Comparison of ENCODE assay signal across 8 cellular contexts in the genomic region with DNA sequence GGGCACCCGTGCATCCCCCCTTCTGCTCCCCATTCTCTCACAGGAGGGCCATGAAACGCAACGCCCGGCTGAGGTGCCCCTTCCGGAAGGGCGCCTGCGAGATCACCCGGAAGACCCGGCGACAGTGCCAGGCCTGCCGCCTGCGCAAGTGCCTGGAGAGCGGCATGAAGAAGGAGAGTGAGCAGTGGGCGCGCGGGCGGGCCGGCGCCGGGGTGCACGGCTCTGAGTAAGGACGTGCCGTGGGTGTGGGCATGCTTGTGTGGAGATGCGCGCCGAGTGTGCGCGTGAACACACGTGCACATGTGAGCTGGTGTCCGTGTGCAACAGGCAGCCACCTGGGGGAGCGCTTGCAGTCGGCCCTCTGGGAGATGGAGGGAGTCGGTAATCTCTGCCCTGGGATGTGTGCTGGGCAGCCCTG. TPM values are rescaled to one million over a fixed set of nuclear protein-coding genes. Genes with fewer than 3 reads are reported as not detected.
DNase-seq lines count a peak whose midpoint lies in the region; ATAC-seq and TF ChIP-seq lines count a peak whose summit lies in the region.

No MANE protein-coding gene starts in this region.

- peak overlapping the region; percentile 64 for H3K27ac Mint-ChIP-seq in activated T-helper 2 cell treated with anti-CD3 and anti-CD28 coated beads, Interferon-gamma antibody, Interleukin-2, Interleukin-4, amounts not matched to agents 10 μg/mL and 5 μg/mL and 100 μg/mL, durations not matched to agents 14 hours and 24 hours and 36 hours

- no peak for TF ChIP-seq POLR2A in heart left ventricle (IDR thresholded peaks at IDR 0.05)

- H3K4me1 ChIP-seq in heart left ventricle, result peaks cover 0 to 22% (median 8%) of the 10 kb centered on the region in 12 donors
- no peaks in the 10 kb centered on the region for H3K4me1 ChIP-seq in BE2C

- intact Hi-C loops in activated T-helper 2 cell treated with anti-CD3 and anti-CD28 coated beads, Interferon-gamma antibody, Interleukin-2, Interleukin-4, amounts not matched to agents 10 μg/mL and 5 μg/mL and 100 μg/mL, durations not matched to agents 14 hours and 24 hours and 36 hours (cut with micrococcal nuclease), result no loop called here
- intact Hi-C loops in heart left ventricle (cut with DNase I), result loop anchor here in 1 of 10 donors (10.0 kb wide), 1 partner anchor 95 kb away; no protein-coding TSS in a partner anchor

- ATAC-seq in GM21619 (IDR thresholded peaks at IDR 0.05; ENCODE audit: unreplicated experiment), result peak; percentile 85
- ATAC-seq in heart left ventricle, result peak in 3 of 4 donors; percentile 57 to 60 (median 58)

- H3K4me3 Mint-ChIP-seq in activated T-helper 2 cell treated with anti-CD3 and anti-CD28 coated beads, Interferon-gamma antibody, Interleukin-2, Interleukin-4, amounts not matched to agents 10 μg/mL and 5 μg/mL and 100 μg/mL, durations not matched to agents 14 hours and 24 hours and 36 hours (ENCODE audit: low read depth), result peak overlapping the region; percentile 71

- peak; percentile 69 for TF ChIP-seq CTCF in GM06990 (IDR thresholded peaks at IDR 0.05; ENCODE audit: insufficient read depth, low read length, poor library complexity, severe bottlenecking)
- peak in 4 of 12 donors; percentile 10 to 33 (median 26) for TF ChIP-seq CTCF in heart left ventricle (IDR thresholded peaks at IDR 0.05)
- no peak for TF ChIP-seq CTCF in BE2C (IDR thresholded peaks at IDR 0.05; ENCODE audit: low read depth, low read length)

- H3K4me3 ChIP-seq in GM06990 (replicated peaks; ENCODE audit: low read depth, low read length), result peak overlapping the region; percentile 60
- H3K4me3 ChIP-seq in heart left ventricle, result peak overlapping the region; percentile 31 to 64 (median 50)
- no peak overlapping the region for H3K4me3 ChIP-seq in BE2C (ENCODE audit: low read depth, low read length)

- no peaks in the 10 kb centered on the region for H3K36me3 Mint-ChIP-seq in activated T-helper 2 cell treated with anti-CD3 and anti-CD28 coated beads, Interferon-gamma antibody, Interleukin-2, Interleukin-4, amounts not matched to agents 10 μg/mL and 5 μg/mL and 100 μg/mL, durations not matched to agents 14 hours and 24 hours and 36 hours (ENCODE audit: low read depth)

- no peaks in the 10 kb centered on the region for H3K27me3 ChIP-seq in GM06990 (replicated peaks; ENCODE audit: control insufficient read depth, insufficient read depth, low read length)
- H3K27me3 ChIP-seq in heart left ventricle, result peaks cover 0 to 7% (median 0%) of the 10 kb centered on the region in 9 donors
- H3K27me3 ChIP-seq in BE2C, result no peaks in the 10 kb centered on the region

- H3K36me3 ChIP-seq in GM06990 (ENCODE audit: control insufficient read depth, insufficient read depth, low read length) (no peaks in the 10 kb centered on the region), heart left ventricle (no peaks in the 10 kb centered on the region), BE2C (no peaks in the 10 kb centered on the region)

- peak overlapping the region in 1 of 12 donors; percentile 24 for H3K27ac ChIP-seq in heart left ventricle

- H3K9me3 ChIP-seq in heart left ventricle, result no peaks in the 10 kb centered on the region
- H3K9me3 ChIP-seq in BE2C, result no peaks in the 10 kb centered on the region

- WGBS in heart left ventricle, 4 donors, result 0 to 2% (median 1%) methylated on average over 10 to 33 of the region's 33 CpGs

- DNase-seq in GM06990 (ENCODE audit: extremely low read depth, insufficient read length) (peak; percentile 80), NCI-H1092 (lab: John Stamatoyannopoulos, UW) (peak; percentile 55), heart left ventricle (peak in 4 of 5 donors; percentile 22 to 77 (median 38)), BE2C (no peak), NCI-H510A (lab: John Stamatoyannopoulos, UW) (no peak)
- DNase-seq in activated T-helper 2 cell treated with anti-CD3 and anti-CD28 coated beads, Interferon-gamma antibody, Interleukin-2, Interleukin-4, amounts not matched to agents 10 μg/mL and 5 μg/mL and 100 μg/mL, durations not matched to agents 14 hours and 24 hours and 36 hours (ENCODE audit: low spot score), result peak; percentile 16
- peak; percentile 57 for DNase-seq in stimulated activated CD4-positive, alpha-beta T cell treated with anti-CD3 and anti-CD28 coated beads, Interleukin-12 subunit alpha, Interleukin-12 subunit beta, amount 100 ng/mL, for 4 hours

- H3K4me1 Mint-ChIP-seq in activated T-helper 2 cell treated with anti-CD3 and anti-CD28 coated beads, Interferon-gamma antibody, Interleukin-2, Interleukin-4, amounts not matched to agents 10 μg/mL and 5 μg/mL and 100 μg/mL, durations not matched to agents 14 hours and 24 hours and 36 hours (ENCODE audit: low read depth), result peaks cover 6% of the 10 kb centered on the region

- H3K27me3 Mint-ChIP-seq in activated T-helper 2 cell treated with anti-CD3 and anti-CD28 coated beads, Interferon-gamma antibody, Interleukin-2, Interleukin-4, amounts not matched to agents 10 μg/mL and 5 μg/mL and 100 μg/mL, durations not matched to agents 14 hours and 24 hours and 36 hours (ENCODE audit: low read depth), result peaks cover 11% of the 10 kb centered on the region

- H3K9me3 Mint-ChIP-seq in activated T-helper 2 cell treated with anti-CD3 and anti-CD28 coated beads, Interferon-gamma antibody, Interleukin-2, Interleukin-4, amounts not matched to agents 10 μg/mL and 5 μg/mL and 100 μg/mL, durations not matched to agents 14 hours and 24 hours and 36 hours, result no peaks in the 10 kb centered on the region

RNA-seq across cellular contexts. Expression of gene NR1I2, which starts 28.1 kb away (rescaled TPM):
- total RNA-seq in activated T-helper 2 cell treated with anti-CD3 and anti-CD28 coated beads, Interferon-gamma antibody, Interleukin-2, Interleukin-4, amounts not matched to agents 10 μg/mL and 5 μg/mL and 100 μg/mL, durations not matched to agents 14 hours and 24 hours and 36 hours, result 0.11 TPM in 2 replicates
- under 1 TPM in 6 of 9 donors, not detected in 3; 0.07 to 0.29 (median 0.16) TPM for total RNA-seq in heart left ventricle
- polyA plus RNA-seq in heart left ventricle, result under 1 TPM in 1 of 2 donors, not detected in 1; 0.11 TPM
- not detected for polyA plus RNA-seq in BE2C (2012; ENCODE audit: insufficient read depth, insufficient read length, low read depth)

Comparison
In these comparisons a context has a peak if more than half of its experiments do, and no peak if none do; other contexts are left out.
1. DNase-seq: peak in GM06990 (single experiment), NCI-H1092 (single experiment), activated T-helper 2 cell treated with anti-CD3 and anti-CD28 coated beads, Interferon-gamma antibody, Interleukin-2, Interleukin-4, amounts not matched to agents 10 μg/mL and 5 μg/mL and 100 μg/mL, durations not matched to agents 14 hours and 24 hours and 36 hours (single experiment), heart left ventricle (4 of 5) and stimulated activated CD4-positive, alpha-beta T cell treated with anti-CD3 and anti-CD28 coated beads, Interleukin-12 subunit alpha, Interleukin-12 subunit beta, amount 100 ng/mL, for 4 hours (single experiment); none in BE2C (single experiment) and NCI-H510A (single experiment).